ENCODE assay signal across 10 cellular contexts in genomic region chr14:50736932-50737419, GRCh38.
DNase-seq lines count a peak whose midpoint lies in the region; ATAC-seq and TF ChIP-seq lines count a peak whose summit lies in the region.
"Had no signal": no experiment of that assay in that cellular context is flagged by ENCODE, and none has a peak within 500 bp of the region (broad histone marks: within the 10 kb centered on the region; RNA-seq: fewer than 3 reads in every experiment).

No MANE protein-coding gene starts in this region.

- H3K27ac ChIP-seq in substantia nigra (ENCODE audit: low read depth, low read length, poor library complexity, severe bottlenecking): peak overlapping the region; percentile 17
- H3K27ac ChIP-seq: WERI-Rb-1 had no signal

- H3K9me3 Mint-ChIP-seq in activated T-helper 17 cell treated with anti-CD3 and anti-CD28 coated beads, Interleukin-2, amount 50 U/mL, for 72 hours: no peaks in the 10 kb centered on the region

- H3K36me3 Mint-ChIP-seq in activated T-helper 17 cell treated with anti-CD3 and anti-CD28 coated beads, Interleukin-2, amount 50 U/mL, for 72 hours (ENCODE audit: low read depth): peaks cover 92% of the 10 kb centered on the region

- H3K27me3 Mint-ChIP-seq in activated T-helper 17 cell treated with anti-CD3 and anti-CD28 coated beads, Interleukin-2, amount 50 U/mL, for 72 hours: no peaks in the 10 kb centered on the region

- H3K27ac Mint-ChIP-seq in activated T-helper 17 cell treated with anti-CD3 and anti-CD28 coated beads, Interleukin-2, amount 50 U/mL, for 72 hours: peak overlapping the region; percentile 45

- ATAC-seq in HG02938 (IDR thresholded peaks at IDR 0.05; ENCODE audit: unreplicated experiment) (peak; percentile 90), SK-N-SH treated with all-trans-retinoic acid at 6 μM for 48 hours (no peak), left cardiac atrium (no peak)
- peak; percentile 91 for ATAC-seq in activated T-helper 17 cell treated with anti-CD3 and anti-CD28 coated beads, Interleukin-2, amount 50 U/mL, for 72 hours (replicated peaks)

- no peak overlapping the region for H3K4me3 Mint-ChIP-seq in activated T-helper 17 cell treated with anti-CD3 and anti-CD28 coated beads, Interleukin-2, amount 50 U/mL, for 72 hours

- DNase-seq in activated T-cell treated with anti-CD3 and anti-CD28 coated beads for 24 hours (ENCODE audit: low read depth) (peak; percentile 36), substantia nigra (lab: John Stamatoyannopoulos, UW) (no peak), SW 1271 (lab: John Stamatoyannopoulos, UW) (no peak), left cardiac atrium (no peak)
- no peak for DNase-seq in activated T-cell treated with anti-CD3 and anti-CD28 coated beads, Interleukin-2, amount 50 U/mL, for 1 hour
- DNase-seq: AML-193, WERI-Rb-1 had no signal

- H3K4me1 Mint-ChIP-seq in activated T-helper 17 cell treated with anti-CD3 and anti-CD28 coated beads, Interleukin-2, amount 50 U/mL, for 72 hours: peaks cover 5% of the 10 kb centered on the region

- intact Hi-C loops in left cardiac atrium (cut with DNase I): no loop called here

TF ChIP-seq in SK-N-SH treated with all-trans-retinoic acid at 6 μM for 48 hours, 23 proteins besides CTCF, POLR2A, EP300 and RAD21:
- no peak for TF ChIP-seq POU6F1 (CRISPR knock-in tag; IDR thresholded peaks at IDR 0.05; ENCODE audit: borderline replicate concordance, low read depth)
- TF ChIP-seq ZFP3 (CRISPR knock-in tag; IDR thresholded peaks at IDR 0.05): no peak

Comparison
In these comparisons a context has a peak if more than half of its experiments do, and no peak if none do; other contexts are left out.
1. ATAC-seq: peak in HG02938 (single experiment) and activated T-helper 17 cell treated with anti-CD3 and anti-CD28 coated beads, Interleukin-2, amount 50 U/mL, for 72 hours (single experiment); none in SK-N-SH treated with all-trans-retinoic acid at 6 μM for 48 hours (single experiment) and left cardiac atrium (0 of 2).